In genomic region chr1:10511494-10511885, GRCh38 we compare ENCODE assay signal across 10 cellular contexts. TPM values are rescaled to one million over a fixed set of nuclear protein-coding genes. Genes with fewer than 3 reads are reported as not detected.
DNase-seq lines count a peak whose midpoint lies in the region; ATAC-seq, FAIRE-seq and TF ChIP-seq lines count a peak whose summit lies in the region.
"Had no signal": no experiment of that assay in that cellular context is flagged by ENCODE, and none has a peak within 500 bp of the region (broad histone marks: within the 10 kb centered on the region; RNA-seq: fewer than 3 reads in every experiment).

No MANE protein-coding gene starts in this region.

- peak overlapping the region; percentile 84 for H3K27ac Mint-ChIP-seq in astrocyte (ENCODE audit: unreplicated experiment)
- peak overlapping the region; percentile 75 to 94 (median 88) for H3K27ac Mint-ChIP-seq in naive thymus-derived CD4-positive, alpha-beta T cell

- H3K4me2 ChIP-seq in astrocyte (ENCODE audit: low read length): peak overlapping the region; percentile 76

- H3K4me3 ChIP-seq in NB4 (ENCODE audit: low read depth, low read length) (peak overlapping the region; percentile 44), astrocyte (ENCODE audit: insufficient read depth, low read depth, low read length) (peak overlapping the region; percentile 31), right atrium auricular region (no peak overlapping the region)
- peak overlapping the region; percentile 37 for H3K4me3 ChIP-seq in naive thymus-derived CD4-positive, alpha-beta T cell (ENCODE audit: low read length)

- H3K79me2 ChIP-seq in astrocyte (ENCODE audit: insufficient read depth, low read length): peaks cover 64% of the 10 kb centered on the region

- DNase-seq in NB4 (ENCODE audit: low read depth): peak; percentile 52
- no peak for DNase-seq in astrocyte (ENCODE audit: low read depth)
- no peak for DNase-seq in naive thymus-derived CD4-positive, alpha-beta T cell
- DNase-seq in NCI-H128 (lab: John Stamatoyannopoulos, UW; ENCODE audit: unreplicated experiment): no peak
- no peak for DNase-seq in right atrium auricular region (ENCODE audit: low spot score)
- DNase-seq in hypothalamus (lab: John Stamatoyannopoulos, UW): no peak

- no peak for ATAC-seq in naive thymus-derived CD4-positive, alpha-beta T cell
- ATAC-seq in GM19324 (IDR thresholded peaks at IDR 0.05; ENCODE audit: low FRiP score, unreplicated experiment): no peak

- CTCF ChIA-PET in naive thymus-derived CD4-positive, alpha-beta T cell (lab: Charles Lee): interaction anchor here (0.5 to 2.0 kb wide), 6 partner anchors 14 to 429 kb away, joined by 3 to 6 read pairs (median 4); no protein-coding TSS in a partner anchor

- H3K4me1 Mint-ChIP-seq in astrocyte (ENCODE audit: low read depth, unreplicated experiment): peaks cover 76% of the 10 kb centered on the region
- peaks cover 57 to 89% (median 85%) of the 10 kb centered on the region in 7 donors for H3K4me1 Mint-ChIP-seq in naive thymus-derived CD4-positive, alpha-beta T cell

- peak overlapping the region; percentile 59 for H3K9ac ChIP-seq in astrocyte (ENCODE audit: low read length)

- no peak overlapping the region for H2AFZ ChIP-seq in astrocyte (ENCODE audit: low read depth, low read length)

- H3K9me3 Mint-ChIP-seq in astrocyte (ENCODE audit: unreplicated experiment): no peaks in the 10 kb centered on the region
- no peaks in the 10 kb centered on the region for H3K9me3 Mint-ChIP-seq in naive thymus-derived CD4-positive, alpha-beta T cell
- H3K9me3 Mint-ChIP-seq: nephron had no signal

- no peak overlapping the region for H3K4me3 Mint-ChIP-seq in astrocyte (ENCODE audit: unreplicated experiment)
- H3K4me3 Mint-ChIP-seq in naive thymus-derived CD4-positive, alpha-beta T cell: peak overlapping the region; percentile 58 to 86 (median 79)
- H3K4me3 Mint-ChIP-seq: nephron had no signal

- H3K9me3 ChIP-seq in astrocyte (ENCODE audit: insufficient read depth, low read depth, low read length) (no peaks in the 10 kb centered on the region), right atrium auricular region (no peaks in the 10 kb centered on the region)
- no peaks in the 10 kb centered on the region for H3K9me3 ChIP-seq in naive thymus-derived CD4-positive, alpha-beta T cell (ENCODE audit: control insufficient read depth in 2 of 3, low read length in 3 of 3)

- no peaks in the 10 kb centered on the region for H3K27me3 ChIP-seq in astrocyte (ENCODE audit: insufficient read depth, low read length)
- H3K27me3 ChIP-seq in naive thymus-derived CD4-positive, alpha-beta T cell (ENCODE audit: control insufficient read depth in 2 of 2, insufficient read depth in 2 of 2, low read length in 2 of 2): no peaks in the 10 kb centered on the region
- H3K27me3 ChIP-seq in right atrium auricular region: no peaks in the 10 kb centered on the region

- FAIRE-seq in astrocyte (lab: Jason Lieb, UNC): no peak
- FAIRE-seq: colon had no signal

- no peaks in the 10 kb centered on the region for H3K36me3 Mint-ChIP-seq in astrocyte (ENCODE audit: low read depth, unreplicated experiment)
- H3K36me3 Mint-ChIP-seq in naive thymus-derived CD4-positive, alpha-beta T cell: peaks cover 0 to 8% (median 0%) of the 10 kb centered on the region in 5 donors

- no peaks in the 10 kb centered on the region for H3K36me3 ChIP-seq in astrocyte (ENCODE audit: insufficient read depth, low read length)
- no peaks in the 10 kb centered on the region for H3K36me3 ChIP-seq in naive thymus-derived CD4-positive, alpha-beta T cell (ENCODE audit: control insufficient read depth in 2 of 3, insufficient read depth in 3 of 3, low read length in 3 of 3)
- no peaks in the 10 kb centered on the region for H3K36me3 ChIP-seq in right atrium auricular region

- H3K27me3 Mint-ChIP-seq in astrocyte (ENCODE audit: low read depth, unreplicated experiment): no peaks in the 10 kb centered on the region
- H3K27me3 Mint-ChIP-seq in naive thymus-derived CD4-positive, alpha-beta T cell: no peaks in the 10 kb centered on the region

- H3K27ac ChIP-seq in C4-2B: peak overlapping the region; percentile 94
- peak overlapping the region; percentile 72 for H3K27ac ChIP-seq in astrocyte (ENCODE audit: low read depth, low read length)
- H3K27ac ChIP-seq in naive thymus-derived CD4-positive, alpha-beta T cell (ENCODE audit: low read depth, low read length): peak overlapping the region; percentile 61
- H3K27ac ChIP-seq in right atrium auricular region: no peak overlapping the region

- H3K4me1 ChIP-seq in astrocyte (ENCODE audit: insufficient read depth, low read length) (peaks cover 28% of the 10 kb centered on the region), right atrium auricular region (peaks cover 0 to 41% of the 10 kb centered on the region in 2 donors)
- peaks cover 71% of the 10 kb centered on the region in 2 donors for H3K4me1 ChIP-seq in naive thymus-derived CD4-positive, alpha-beta T cell (ENCODE audit: control insufficient read depth in 2 of 2, insufficient read depth in 2 of 2, low read length in 2 of 2)

- TF ChIP-seq POLR2A in NB4 (IDR thresholded peaks at IDR 0.05; ENCODE audit: extremely low read depth, insufficient read length): no peak

- peaks cover 75% of the 10 kb centered on the region for H4K20me1 ChIP-seq in astrocyte (ENCODE audit: insufficient read depth, low read length)

- TF ChIP-seq CTCF in C4-2B (conservative IDR thresholded peaks at IDR 0.05) (no peak), NB4 (IDR thresholded peaks at IDR 0.05; ENCODE audit: low read depth, low read length) (no peak), astrocyte (IDR thresholded peaks at IDR 0.05; ENCODE audit: insufficient read depth, low read depth, low read length) (no peak), right atrium auricular region (IDR thresholded peaks at IDR 0.05) (no peak)

- POLR2A ChIA-PET in naive thymus-derived CD4-positive, alpha-beta T cell (lab: Charles Lee): interaction anchor here (0.6 to 2.9 kb wide), 3 partner anchors 16 to 649 kb away, joined by 3 to 20 read pairs (median 4); no protein-coding TSS in a partner anchor

- intact Hi-C loops in naive thymus-derived CD4-positive, alpha-beta T cell (cut with micrococcal nuclease): loop anchor here (1.0 to 10.0 kb wide), 4 partner anchors 16 to 181 kb away; no protein-coding TSS in a partner anchor

RNA-seq across cellular contexts. Expression of gene PEX14, which starts 36.7 kb away (rescaled TPM):
- total RNA-seq in astrocyte: 23.1 and 23.3 TPM in 2 replicates
- 10 to 100 TPM; 20.9 to 27.8 (median 22.0) TPM for total RNA-seq in naive thymus-derived CD4-positive, alpha-beta T cell
- polyA plus RNA-seq in naive thymus-derived CD4-positive, alpha-beta T cell: 1 to 10 TPM; 3.6 to 6.8 TPM
- total RNA-seq in right atrium auricular region: 10 to 100 TPM; 13.7 to 14.5 TPM

RNA-seq across cellular contexts. Expression of gene DFFA, which starts 39.2 kb away (rescaled TPM):
- total RNA-seq in astrocyte (47.4 and 58.2 TPM in 2 replicates), right atrium auricular region (10 to 100 TPM; 17.6 to 19.0 TPM)
- 10 to 100 TPM; 13.5 to 36.0 (median 23.4) TPM for total RNA-seq in naive thymus-derived CD4-positive, alpha-beta T cell
- polyA plus RNA-seq in naive thymus-derived CD4-positive, alpha-beta T cell: 10 to 100 TPM; 16.5 to 36.7 TPM

Comparison
In these comparisons a context has a peak if more than half of its experiments do, and no peak if none do; other contexts are left out.
1. H3K27ac ChIP-seq: peak in C4-2B (single experiment), astrocyte (single experiment) and naive thymus-derived CD4-positive, alpha-beta T cell (single experiment); none in right atrium auricular region (0 of 2).
2. H3K4me3 ChIP-seq: peak in NB4 (single experiment), astrocyte (single experiment) and naive thymus-derived CD4-positive, alpha-beta T cell (single experiment); none in right atrium auricular region (0 of 2).